In genomic region chr2:201806442-201806841, GRCh38 we compare ENCODE assay signal across 1 cellular context.
TF ChIP-seq lines count a peak whose summit lies in the region.

Gene CDK15, plus strand, starts transcription at chr2:201806537. Its CDS starts 128 bp downstream, at chr2:201806665.

TF ChIP-seq in GM23338, 12 proteins besides CTCF, POLR2A, EP300 and RAD21 (continued from another document):
- TF ChIP-seq, protein P1, sequence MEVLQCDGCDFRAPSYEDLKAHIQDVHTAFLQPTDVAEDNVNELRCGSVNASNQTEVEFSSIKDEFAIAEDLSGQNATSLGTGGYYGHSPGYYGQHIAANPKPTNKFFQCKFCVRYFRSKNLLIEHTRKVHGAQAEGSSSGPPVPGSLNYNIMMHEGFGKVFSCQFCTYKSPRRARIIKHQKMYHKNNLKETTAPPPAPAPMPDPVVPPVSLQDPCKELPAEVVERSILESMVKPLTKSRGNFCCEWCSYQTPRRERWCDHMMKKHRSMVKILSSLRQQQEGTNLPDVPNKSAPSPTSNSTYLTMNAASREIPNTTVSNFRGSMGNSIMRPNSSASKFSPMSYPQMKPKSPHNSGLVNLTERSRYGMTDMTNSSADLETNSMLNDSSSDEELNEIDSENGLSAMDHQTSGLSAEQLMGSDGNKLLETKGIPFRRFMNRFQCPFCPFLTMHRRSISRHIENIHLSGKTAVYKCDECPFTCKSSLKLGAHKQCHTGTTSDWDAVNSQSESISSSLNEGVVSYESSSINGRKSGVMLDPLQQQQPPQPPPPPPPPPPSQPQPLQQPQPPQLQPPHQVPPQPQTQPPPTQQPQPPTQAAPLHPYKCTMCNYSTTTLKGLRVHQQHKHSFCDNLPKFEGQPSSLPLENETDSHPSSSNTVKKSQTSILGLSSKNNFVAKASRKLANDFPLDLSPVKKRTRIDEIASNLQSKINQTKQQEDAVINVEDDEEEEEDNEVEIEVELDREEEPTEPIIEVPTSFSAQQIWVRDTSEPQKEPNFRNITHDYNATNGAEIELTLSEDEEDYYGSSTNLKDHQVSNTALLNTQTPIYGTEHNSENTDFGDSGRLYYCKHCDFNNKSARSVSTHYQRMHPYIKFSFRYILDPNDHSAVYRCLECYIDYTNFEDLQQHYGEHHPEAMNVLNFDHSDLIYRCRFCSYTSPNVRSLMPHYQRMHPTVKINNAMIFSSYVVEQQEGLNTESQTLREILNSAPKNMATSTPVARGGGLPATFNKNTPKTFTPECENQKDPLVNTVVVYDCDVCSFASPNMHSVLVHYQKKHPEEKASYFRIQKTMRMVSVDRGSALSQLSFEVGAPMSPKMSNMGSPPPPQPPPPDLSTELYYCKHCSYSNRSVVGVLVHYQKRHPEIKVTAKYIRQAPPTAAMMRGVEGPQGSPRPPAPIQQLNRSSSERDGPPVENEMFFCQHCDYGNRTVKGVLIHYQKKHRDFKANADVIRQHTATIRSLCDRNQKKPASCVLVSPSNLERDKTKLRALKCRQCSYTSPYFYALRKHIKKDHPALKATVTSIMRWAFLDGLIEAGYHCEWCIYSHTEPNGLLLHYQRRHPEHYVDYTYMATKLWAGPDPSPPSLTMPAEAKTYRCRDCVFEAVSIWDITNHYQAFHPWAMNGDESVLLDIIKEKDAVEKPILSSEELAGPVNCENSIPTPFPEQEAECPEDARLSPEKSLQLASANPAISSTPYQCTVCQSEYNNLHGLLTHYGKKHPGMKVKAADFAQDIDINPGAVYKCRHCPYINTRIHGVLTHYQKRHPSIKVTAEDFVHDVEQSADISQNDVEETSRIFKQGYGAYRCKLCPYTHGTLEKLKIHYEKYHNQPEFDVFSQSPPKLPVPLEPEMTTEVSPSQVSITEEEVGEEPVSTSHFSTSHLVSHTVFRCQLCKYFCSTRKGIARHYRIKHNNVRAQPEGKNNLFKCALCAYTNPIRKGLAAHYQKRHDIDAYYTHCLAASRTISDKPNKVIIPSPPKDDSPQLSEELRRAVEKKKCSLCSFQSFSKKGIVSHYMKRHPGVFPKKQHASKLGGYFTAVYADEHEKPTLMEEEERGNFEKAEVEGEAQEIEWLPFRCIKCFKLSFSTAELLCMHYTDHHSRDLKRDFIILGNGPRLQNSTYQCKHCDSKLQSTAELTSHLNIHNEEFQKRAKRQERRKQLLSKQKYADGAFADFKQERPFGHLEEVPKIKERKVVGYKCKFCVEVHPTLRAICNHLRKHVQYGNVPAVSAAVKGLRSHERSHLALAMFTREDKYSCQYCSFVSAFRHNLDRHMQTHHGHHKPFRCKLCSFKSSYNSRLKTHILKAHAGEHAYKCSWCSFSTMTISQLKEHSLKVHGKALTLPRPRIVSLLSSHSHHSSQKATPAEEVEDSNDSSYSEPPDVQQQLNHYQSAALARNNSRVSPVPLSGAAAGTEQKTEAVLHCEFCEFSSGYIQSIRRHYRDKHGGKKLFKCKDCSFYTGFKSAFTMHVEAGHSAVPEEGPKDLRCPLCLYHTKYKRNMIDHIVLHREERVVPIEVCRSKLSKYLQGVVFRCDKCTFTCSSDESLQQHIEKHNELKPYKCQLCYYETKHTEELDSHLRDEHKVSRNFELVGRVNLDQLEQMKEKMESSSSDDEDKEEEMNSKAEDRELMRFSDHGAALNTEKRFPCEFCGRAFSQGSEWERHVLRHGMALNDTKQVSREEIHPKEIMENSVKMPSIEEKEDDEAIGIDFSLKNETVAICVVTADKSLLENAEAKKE (CRISPR knock-in tag; IDR thresholded peaks at IDR 0.05), result no peak
- no peak for TF ChIP-seq EZH2 (IDR thresholded peaks at IDR 0.05; ENCODE audit: low read depth, unreplicated experiment)
TF ChIP-seq in GM23338: peak in this region for 0.
